15 cellular contexts compared by ENCODE assay signal in genomic region chr2:172232638-172233253, GRCh38.
DNase-seq lines count a peak whose midpoint lies in the region; ATAC-seq and TF ChIP-seq lines count a peak whose summit lies in the region.
"Had no signal": no experiment of that assay in that cellular context is flagged by ENCODE, and none has a peak within 500 bp of the region (broad histone marks: within the 10 kb centered on the region; RNA-seq: fewer than 3 reads in every experiment).

No MANE protein-coding gene starts in this region.

- peaks cover 67% of the 10 kb centered on the region for H3K4me1 ChIP-seq in mammary epithelial cell (ENCODE audit: insufficient read depth, low read length)
- H3K4me1 ChIP-seq in mesenchymal stem cell (ENCODE audit: control insufficient read depth, insufficient read depth, low read depth, low read length) = peaks cover 17% of the 10 kb centered on the region
- H3K4me1 ChIP-seq in heart left ventricle = peaks cover 0 to 28% (median 13%) of the 10 kb centered on the region in 12 donors
- H3K4me1 ChIP-seq: BE2C, testis had no signal

- H3K4me3 ChIP-seq in mammary epithelial cell (replicated peaks in 1 of 3; ENCODE audit: insufficient read depth in 1 of 3, low read depth in 2 of 3, low read length in 3 of 3) (no peak overlapping the region), mesenchymal stem cell (ENCODE audit: insufficient read depth in 1 of 2, low read depth in 1 of 2, low read length in 2 of 2) (no peak overlapping the region), heart left ventricle (no peak overlapping the region)
- H3K4me3 ChIP-seq: testis had no signal

- H4K8ac ChIP-seq in mesenchymal stem cell (ENCODE audit: low read length) = no peak overlapping the region

- H4K20me1 ChIP-seq in mammary epithelial cell (ENCODE audit: insufficient read depth, low read length) = no peaks in the 10 kb centered on the region

- no peak overlapping the region for H2BK5ac ChIP-seq in mesenchymal stem cell (ENCODE audit: low read depth, low read length, poor library complexity, severe bottlenecking)

- TF ChIP-seq POLR2A in heart left ventricle (IDR thresholded peaks at IDR 0.05) = no peak

- intact Hi-C loops in mammary epithelial cell (cut with micrococcal nuclease) (loop anchor here (1.0 to 5.0 kb wide), 3 partner anchors 35 to 233 kb away; no protein-coding TSS in a partner anchor), heart left ventricle (cut with DNase I) (no loop called here)
- intact Hi-C loops in activated CD4-positive, alpha-beta T cell treated with anti-CD3 and anti-CD28 coated beads, Interleukin-2, amount 10 ng/mL, durations not matched to agents 24 days and 14 days (cut with micrococcal nuclease) = loop anchor here (10.0 kb wide), 1 partner anchor 232 kb away; no protein-coding TSS in a partner anchor

- H4K91ac ChIP-seq in mesenchymal stem cell (ENCODE audit: low read length) = no peak overlapping the region

- H3K18ac ChIP-seq in mesenchymal stem cell (ENCODE audit: low read depth in 1 of 2, low read length in 2 of 2) = peak overlapping the region in 1 of 2 experiments; percentile 61

- H3K27me3 Mint-ChIP-seq in type B pancreatic cell = peaks cover 49% of the 10 kb centered on the region
- peaks cover 43% of the 10 kb centered on the region for H3K27me3 Mint-ChIP-seq in activated CD4-positive, alpha-beta T cell treated with anti-CD3 and anti-CD28 coated beads, Interleukin-2, amount 10 ng/mL, durations not matched to agents 24 days and 14 days

- H3K9me3 ChIP-seq in mammary epithelial cell (replicated peaks; ENCODE audit: insufficient read depth, low read length) (no peaks in the 10 kb centered on the region), mesenchymal stem cell (ENCODE audit: control insufficient read depth, low read length) (no peaks in the 10 kb centered on the region), heart left ventricle (no peaks in the 10 kb centered on the region)
- H3K9me3 ChIP-seq: BE2C, Caco-2, testis had no signal

- H2BK12ac ChIP-seq in mesenchymal stem cell (ENCODE audit: low read length in 2 of 2) = peak overlapping the region in 1 of 2 experiments; percentile 73

- DNase-seq in NCI-H69 (lab: John Stamatoyannopoulos, UW) (peak; percentile 51), mammary epithelial cell (no peak), mesenchymal stem cell (peak; percentile 71), type B pancreatic cell (ENCODE audit: extremely low spot score, unreplicated experiment) (no peak), NCI-H2107 treated with DMSO at 0.1 percent for 48 hours (lab: John Stamatoyannopoulos, UW; ENCODE audit: unreplicated experiment) (no peak), heart left ventricle (no peak)
- no peak for DNase-seq in activated CD4-positive, alpha-beta T cell treated with anti-CD3 and anti-CD28 coated beads, Interleukin-2, amount 10 ng/mL, durations not matched to agents 24 days and 14 days
- DNase-seq: activated CD8-positive, alpha-beta T cell treated with anti-CD3 and anti-CD28 coated beads, Interleukin-2, amount 10 ng/mL, durations not matched to agents 7 days and 5 days; activated T-cell treated with anti-CD3 and anti-CD28 coated beads, Interleukin-2, amount 50 U/mL, for 24 hours; BE2C; left cardiac atrium; NCI-H1417; testis had no signal

- no TSS peak for BruUV-seq in mammary epithelial cell (replicated peaks; lab: Mats Ljungman, UMichigan)

- WGBS in mammary epithelial cell (ENCODE audit: low coverage, missing lambda C conversion rate) = 91% methylated on average over 10 of the region's 10 CpGs
- 57% methylated on average over 10 of the region's 10 CpGs for WGBS in mesenchymal stem cell
- WGBS in heart left ventricle, 4 donors = 78 to 89% (median 84%) methylated on average over 10 of the region's 10 CpGs

- H3K23ac ChIP-seq in mesenchymal stem cell (ENCODE audit: low read length in 2 of 2) = no peak overlapping the region

- peak overlapping the region; percentile 24 for H2AFZ ChIP-seq in mammary epithelial cell (ENCODE audit: low read depth, low read length)
- no peak overlapping the region for H2AFZ ChIP-seq in mesenchymal stem cell (ENCODE audit: low read depth, low read length)

- H3K27ac Mint-ChIP-seq in type B pancreatic cell = no peak overlapping the region
- H3K27ac Mint-ChIP-seq in activated CD4-positive, alpha-beta T cell treated with anti-CD3 and anti-CD28 coated beads, Interleukin-2, amount 10 ng/mL, durations not matched to agents 24 days and 14 days = no peak overlapping the region
- H3K27ac Mint-ChIP-seq: activated CD8-positive, alpha-beta T cell treated with anti-CD3 and anti-CD28 coated beads, Interleukin-2, amount 10 ng/mL, durations not matched to agents 7 days and 5 days; activated T-cell treated with anti-CD3 and anti-CD28 coated beads, Interleukin-2, amount 50 U/mL, for 24 hours had no signal

- no peak overlapping the region for H2AK5ac ChIP-seq in mesenchymal stem cell (ENCODE audit: low read length, severe bottlenecking)

- no peaks in the 10 kb centered on the region for H3K79me1 ChIP-seq in mesenchymal stem cell (replicated peaks; ENCODE audit: low read length, poor library complexity, severe bottlenecking)

- H3K36me3 Mint-ChIP-seq in type B pancreatic cell = no peaks in the 10 kb centered on the region
- no peaks in the 10 kb centered on the region for H3K36me3 Mint-ChIP-seq in activated CD4-positive, alpha-beta T cell treated with anti-CD3 and anti-CD28 coated beads, Interleukin-2, amount 10 ng/mL, durations not matched to agents 24 days and 14 days (ENCODE audit: low read depth)
- H3K36me3 Mint-ChIP-seq: activated naive CD4-positive, alpha-beta T cell treated with anti-CD3 and anti-CD28 coated beads, Interleukin-2, amount 50 U/mL, for 24 hours had no signal

- dilution Hi-C loops in mammary epithelial cell (cut with HindIII; ENCODE audit: low sequenced_read_pairs) = no loop called here

- no peaks in the 10 kb centered on the region for H3K27me3 ChIP-seq in mammary epithelial cell (ENCODE audit: insufficient read depth, low read length)
- peaks cover 16 to 43% of the 10 kb centered on the region in 2 experiments for H3K27me3 ChIP-seq in mesenchymal stem cell (ENCODE audit: control insufficient read depth in 1 of 2, insufficient read depth in 1 of 2, low read length in 2 of 2)
- H3K27me3 ChIP-seq in heart left ventricle = peaks cover 0 to 33% (median 24%) of the 10 kb centered on the region in 9 donors
- H3K27me3 ChIP-seq: testis had no signal

- in situ Hi-C loops in mammary epithelial cell (cut with MboI; ENCODE audit: low sequenced_read_pairs in 2 of 2) = no loop called here

- no peaks in the 10 kb centered on the region for H3K79me2 ChIP-seq in mammary epithelial cell (ENCODE audit: insufficient read depth, low read length)

- H3K36me3 ChIP-seq in mammary epithelial cell (ENCODE audit: insufficient read depth, low read length) (no peaks in the 10 kb centered on the region), mesenchymal stem cell (ENCODE audit: control insufficient read depth in 1 of 2, insufficient read depth in 2 of 2, low read depth in 1 of 2, low read length in 2 of 2) (no peaks in the 10 kb centered on the region), heart left ventricle (no peaks in the 10 kb centered on the region)
- H3K36me3 ChIP-seq: BE2C had no signal

- H3K4me2 ChIP-seq in mammary epithelial cell (ENCODE audit: insufficient read depth, low read depth, low read length) (peak overlapping the region; percentile 15), mesenchymal stem cell (ENCODE audit: low read length, poor library complexity, severe bottlenecking) (no peak overlapping the region)

- no peak overlapping the region for H3K4ac ChIP-seq in mesenchymal stem cell (ENCODE audit: low read depth in 1 of 2, low read length in 2 of 2)

- H3K9me3 Mint-ChIP-seq in type B pancreatic cell = no peaks in the 10 kb centered on the region
- no peaks in the 10 kb centered on the region for H3K9me3 Mint-ChIP-seq in activated CD4-positive, alpha-beta T cell treated with anti-CD3 and anti-CD28 coated beads, Interleukin-2, amount 10 ng/mL, durations not matched to agents 24 days and 14 days
- H3K9me3 Mint-ChIP-seq: activated naive CD4-positive, alpha-beta T cell treated with anti-CD3 and anti-CD28 coated beads, Interleukin-2, amount 50 U/mL, for 24 hours; activated T-cell treated with anti-CD3 and anti-CD28 coated beads, Interleukin-2, amount 50 U/mL, for 24 hours had no signal

- CTCF ChIA-PET in mammary epithelial cell (lab: Charles Lee; ENCODE audit: low non-redundant PET) = no interaction called here

- H3K27ac ChIP-seq in mammary epithelial cell (ENCODE audit: insufficient read depth, low read depth, low read length) = peak overlapping the region; percentile 89
- no peak overlapping the region for H3K27ac ChIP-seq in mesenchymal stem cell (ENCODE audit: low read length, poor library complexity, severe bottlenecking)
- peak overlapping the region in 4 of 12 donors; percentile 43 to 51 (median 46) for H3K27ac ChIP-seq in heart left ventricle
- H3K27ac ChIP-seq: testis had no signal

- TF ChIP-seq CTCF in mammary epithelial cell (conservative IDR thresholded peaks at IDR 0.05 in 1 of 2, IDR thresholded peaks at IDR 0.05 in 1 of 2; ENCODE audit: extremely low read depth in 1 of 2, insufficient read depth in 1 of 2, low read depth in 1 of 2, low read length in 2 of 2) = no peak
- TF ChIP-seq CTCF in type B pancreatic cell (conservative IDR thresholded peaks at IDR 0.05) = no peak
- TF ChIP-seq CTCF in heart left ventricle (IDR thresholded peaks at IDR 0.05) = no peak

- H2BK120ac ChIP-seq in mesenchymal stem cell (ENCODE audit: low read depth, low read length) = no peak overlapping the region

- H3K4me3 Mint-ChIP-seq in type B pancreatic cell = peak overlapping the region; percentile 25
- no peak overlapping the region for H3K4me3 Mint-ChIP-seq in activated CD4-positive, alpha-beta T cell treated with anti-CD3 and anti-CD28 coated beads, Interleukin-2, amount 10 ng/mL, durations not matched to agents 24 days and 14 days
- H3K4me3 Mint-ChIP-seq: activated CD8-positive, alpha-beta T cell treated with anti-CD3 and anti-CD28 coated beads, Interleukin-2, amount 10 ng/mL, durations not matched to agents 7 days and 5 days; activated naive CD4-positive, alpha-beta T cell treated with anti-CD3 and anti-CD28 coated beads, Interleukin-2, amount 50 U/mL, for 24 hours; activated T-cell treated with anti-CD3 and anti-CD28 coated beads, Interleukin-2, amount 50 U/mL, for 24 hours had no signal

- H3K4me1 Mint-ChIP-seq in type B pancreatic cell (ENCODE audit: unreplicated experiment) = peaks cover 45% of the 10 kb centered on the region
- H3K4me1 Mint-ChIP-seq in activated CD4-positive, alpha-beta T cell treated with anti-CD3 and anti-CD28 coated beads, Interleukin-2, amount 10 ng/mL, durations not matched to agents 24 days and 14 days = peaks cover 25% of the 10 kb centered on the region

- H3K9ac ChIP-seq in mammary epithelial cell (ENCODE audit: insufficient read depth, low read length) = no peak overlapping the region
- no peak overlapping the region for H3K9ac ChIP-seq in mesenchymal stem cell (ENCODE audit: low read length)

- no peak overlapping the region for H3K14ac ChIP-seq in mesenchymal stem cell (ENCODE audit: low read length in 2 of 2)

- no peak overlapping the region for H2BK15ac ChIP-seq in mesenchymal stem cell (ENCODE audit: low read depth, poor library complexity, severe bottlenecking)

- ATAC-seq in heart left ventricle = no peak
- ATAC-seq: activated CD8-positive, alpha-beta T cell treated with anti-CD3 and anti-CD28 coated beads, Interleukin-2, amount 10 ng/mL, durations not matched to agents 7 days and 5 days had no signal

Comparison
In these comparisons a context has a peak if more than half of its experiments do, and no peak if none do; other contexts are left out.
1. DNase-seq: peak in NCI-H69 (single experiment) and mesenchymal stem cell (single experiment); none in mammary epithelial cell (single experiment), type B pancreatic cell (single experiment), activated CD4-positive, alpha-beta T cell treated with anti-CD3 and anti-CD28 coated beads, Interleukin-2, amount 10 ng/mL, durations not matched to agents 24 days and 14 days (single experiment), NCI-H2107 treated with DMSO at 0.1 percent for 48 hours (single experiment) and heart left ventricle (0 of 5).
2. intact Hi-C loops: an anchor here in mammary epithelial cell (1.0 to 5.0 kb wide) and activated CD4-positive, alpha-beta T cell treated with anti-CD3 and anti-CD28 coated beads, Interleukin-2, amount 10 ng/mL, durations not matched to agents 24 days and 14 days (10.0 kb wide); none called in heart left ventricle.